Comparison of ENCODE assay signal across 1 cellular context in the genomic region with DNA sequence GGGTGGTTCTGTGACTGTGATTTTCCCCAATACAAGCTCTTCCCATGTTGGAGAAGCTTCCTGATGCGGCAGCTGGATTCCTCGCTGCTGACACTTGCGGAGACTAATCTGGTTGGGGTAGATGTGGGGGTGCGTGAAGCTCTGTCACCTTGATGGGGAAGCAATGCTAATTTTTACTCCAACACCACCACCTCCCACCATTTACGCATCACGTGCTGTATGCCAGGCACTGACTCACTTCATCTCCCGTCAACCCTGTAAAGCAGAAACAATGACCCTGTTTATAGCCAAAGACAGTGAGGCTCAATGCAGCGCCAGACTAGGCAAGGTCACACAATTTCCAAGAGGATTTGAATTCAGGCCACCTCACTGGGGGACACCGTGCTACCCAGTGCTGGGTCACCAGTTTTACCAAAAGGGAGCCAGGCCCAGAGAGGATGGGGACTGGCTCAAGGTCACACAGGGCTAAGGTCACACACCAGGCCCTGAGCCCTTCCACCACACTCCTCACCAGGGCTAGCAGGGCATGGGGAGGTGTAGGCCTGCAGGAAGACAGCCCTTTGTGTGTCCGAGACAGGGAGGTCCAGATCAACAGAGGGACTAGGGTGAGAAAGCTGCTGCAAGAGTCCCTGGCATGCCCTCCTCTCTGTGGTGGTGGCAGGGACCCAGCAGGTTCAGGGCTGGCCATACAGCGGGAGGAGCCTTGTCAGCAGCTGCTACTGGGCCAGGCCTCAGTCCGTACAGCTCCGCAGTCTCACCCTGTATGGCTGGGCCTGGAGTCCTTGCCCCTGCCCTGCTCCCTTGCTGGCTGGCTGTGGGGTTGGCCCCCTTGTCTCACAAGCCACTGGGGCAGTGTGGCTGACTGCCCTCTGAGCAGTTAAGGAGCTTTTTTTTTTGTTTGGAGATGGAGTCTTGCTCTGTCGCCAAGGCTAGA.
TF ChIP-seq lines count a peak whose summit lies in the region.

No MANE protein-coding gene starts in this region.

TF ChIP-seq in H1, 55 proteins besides CTCF, POLR2A, EP300 and RAD21:
- TF ChIP-seq ATF2 (IDR thresholded peaks at IDR 0.05; ENCODE audit: low read length) (no peak), BACH1 (IDR thresholded peaks at IDR 0.05; ENCODE audit: low read length) (no peak), CBX8 (IDR thresholded peaks at IDR 0.05; ENCODE audit: borderline replicate concordance, low read depth, low read length) (no peak), CTBP2 (IDR thresholded peaks at IDR 0.05; ENCODE audit: borderline replicate concordance, insufficient read depth, insufficient read length, low read length) (no peak), TBP (IDR thresholded peaks at IDR 0.05; ENCODE audit: low read depth, low read length) (no peak), RFX5 (IDR thresholded peaks at IDR 0.05; ENCODE audit: borderline replicate concordance, low read depth, low read length) (no peak), TCF12 (IDR thresholded peaks at IDR 0.05; ENCODE audit: low read depth, low read length) (no peak), E2F6 (IDR thresholded peaks at IDR 0.05) (no peak), JUND (IDR thresholded peaks at IDR 0.05; ENCODE audit: low read length) (no peak), CEBPB (IDR thresholded peaks at IDR 0.05; ENCODE audit: low read depth, low read length) (no peak), KDM4A (IDR thresholded peaks at IDR 0.05; ENCODE audit: low read depth, low read length, severe bottlenecking) (no peak), SAP30 (IDR thresholded peaks at IDR 0.05; ENCODE audit: insufficient read depth, insufficient replicate concordance, low read length) (no peak), FOSL1 (IDR thresholded peaks at IDR 0.05; ENCODE audit: insufficient read depth, low read depth, low read length) (no peak), CHD1 (IDR thresholded peaks at IDR 0.05; ENCODE audit: low read depth, low read length) (no peak), TAF7 (optimal IDR thresholded peaks at IDR 0.05; ENCODE audit: borderline replicate concordance, low read depth, low read length) (no peak), SIRT6 (IDR thresholded peaks at IDR 0.05; ENCODE audit: low read length) (no peak), CREB1 (IDR thresholded peaks at IDR 0.05) (no peak), NANOG (IDR thresholded peaks at IDR 0.05; ENCODE audit: insufficient read depth, low read depth, low read length, poor library complexity, severe bottlenecking) (no peak), KDM5A (IDR thresholded peaks at IDR 0.05; ENCODE audit: low read length) (no peak)
TF ChIP-seq in H1: peak in this region for 0.
